16 cellular contexts compared by ENCODE assay signal in genomic region chr11:31799794-31800397, GRCh38. TPM values are rescaled to one million over a fixed set of nuclear protein-coding genes. Genes with fewer than 3 reads are reported as not detected.
DNase-seq lines count a peak whose midpoint lies in the region; TF ChIP-seq lines count a peak whose summit lies in the region.
"Had no signal": no experiment of that assay in that cellular context is flagged by ENCODE, and none has a peak within 500 bp of the region (broad histone marks: within the 10 kb centered on the region; RNA-seq: fewer than 3 reads in every experiment).

No MANE protein-coding gene starts in this region.

- no peaks in the 10 kb centered on the region for H3K27me3 Mint-ChIP-seq in nephron progenitor cell (ENCODE audit: low read depth, poor library complexity)

- H3K27me3 ChIP-seq in H7 (ENCODE audit: control insufficient read depth, insufficient read depth, low read length), result peaks cover 97% of the 10 kb centered on the region
- H3K27me3 ChIP-seq in dorsolateral prefrontal cortex, result peaks cover 0 to 88% (median 69%) of the 10 kb centered on the region in 45 donors

- peak overlapping the region; percentile 6 for H3K4me3 Mint-ChIP-seq in nephron progenitor cell

- H3K36me3 ChIP-seq in H7 (replicated peaks; ENCODE audit: control insufficient read depth, insufficient read depth, low read length), result no peaks in the 10 kb centered on the region
- H3K36me3 ChIP-seq: colonic mucosa, HAP-1, right lobe of liver had no signal

- H3K4me3 ChIP-seq in H7 (ENCODE audit: insufficient read depth, low read depth, low read length) (no peak overlapping the region), dorsolateral prefrontal cortex (peak overlapping the region in 42 of 59 donors; percentile 1 to 56 (median 34))
- H3K4me3 ChIP-seq: colonic mucosa, HAP-1, mucosa of descending colon, right lobe of liver had no signal

- H3K4me1 Mint-ChIP-seq in nephron progenitor cell, result peaks cover 40% of the 10 kb centered on the region

- peak; percentile 39 for DNase-seq in G401 (ENCODE audit: low spot score)
- DNase-seq in H7, result peak; percentile 72
- no peak for DNase-seq in dorsolateral prefrontal cortex
- no peak for DNase-seq in nephron progenitor cell
- DNase-seq in stimulated activated naive CD4-positive, alpha-beta T cell (lab: John Stamatoyannopoulos, UW), result no peak
- DNase-seq in HUDEP-2 (lab: John Stamatoyannopoulos, UW; ENCODE audit: unreplicated experiment in 76 of 76), result no peak
- no peak for DNase-seq in NCI-H187 treated with DMSO at 0.1 percent for 48 hours (lab: John Stamatoyannopoulos, UW)
- DNase-seq: activated CD4-positive, alpha-beta T cell treated with anti-CD3 and anti-CD28 coated beads, Interleukin-2, amount 50 U/mL, for 4 hours; colonic mucosa; mucosa of descending colon; NCI-H2081 treated with DMSO at 0.1 percent for 48 hours; NCI-H774; right lobe of liver had no signal

- peak overlapping the region in 34 of 59 donors; percentile 17 to 93 (median 58) for H3K27ac ChIP-seq in dorsolateral prefrontal cortex
- H3K27ac ChIP-seq: colonic mucosa, right lobe of liver had no signal

- H3K36me3 Mint-ChIP-seq in nephron progenitor cell (ENCODE audit: low read depth), result no peaks in the 10 kb centered on the region
- H3K36me3 Mint-ChIP-seq: CD4-positive, CD25-positive, alpha-beta regulatory T cell had no signal

- TF ChIP-seq CTCF in dorsolateral prefrontal cortex (IDR thresholded peaks at IDR 0.05 in 54 of 56, conservative IDR thresholded peaks at IDR 0.05 in 2 of 56; ENCODE audit: low read depth in 1 of 56, partially characterized antibody in 56 of 56) (no peak), nephron progenitor cell (IDR thresholded peaks at IDR 0.05) (no peak)

- intact Hi-C loops in dorsolateral prefrontal cortex (cut with DNase I), result no loop called here

- H3K9me3 Mint-ChIP-seq in nephron progenitor cell, result no peaks in the 10 kb centered on the region

- no peak overlapping the region for H3K27ac Mint-ChIP-seq in nephron progenitor cell

- in situ Hi-C loops in G401 (cut with HindIII; ENCODE audit: low sequenced_read_pairs), result no loop called here

RNA-seq across cellular contexts. Expression of gene PAX6, which starts 11.2 kb away (rescaled TPM):
- total RNA-seq in G401 (2014; rRNA removed; shearing (Covaris generic)), result 2.7 and 3.8 TPM in 2 replicates
- 12.3 and 23.3 TPM in 2 replicates for total RNA-seq in H7 (2014; rRNA removed; shearing (Covaris generic))
- 100 to 1,000 TPM in 1 of 120 experiments, 10 to 100 TPM in 119; 12.4 to 107 (median 33.7) TPM for total RNA-seq in dorsolateral prefrontal cortex
- total RNA-seq: CD4-positive, CD25-positive, alpha-beta regulatory T cell; right lobe of liver; T-helper 2 cell treated with Interferon-gamma antibody and Interleukin-4, amounts not matched to agents 100 ng/mL and 5 ng/mL, for 36 hours had no signal

Comparison
In these comparisons a context has a peak if more than half of its experiments do, and no peak if none do; other contexts are left out.
1. DNase-seq: peak in G401 (single experiment) and H7 (single experiment); none in dorsolateral prefrontal cortex (0 of 10), nephron progenitor cell (single experiment), stimulated activated naive CD4-positive, alpha-beta T cell (0 of 6), HUDEP-2 (0 of 76) and NCI-H187 treated with DMSO at 0.1 percent for 48 hours (single experiment).